ENCODE assay signal across 2 cellular contexts in genomic region chr11:70383664-70384395, GRCh38.
A peak's percentile ranks its signal among the peaks of the same experiment; 100 is the strongest.
TF ChIP-seq lines count a peak whose summit lies in the region.

No MANE protein-coding gene starts in this region.

TF ChIP-seq in IMR-90, 13 proteins besides CTCF, POLR2A, EP300 and RAD21:
- no peak for TF ChIP-seq USF2 (IDR thresholded peaks at IDR 0.05; ENCODE audit: low read depth, low read length)
- no peak for TF ChIP-seq ELK1 (IDR thresholded peaks at IDR 0.05; ENCODE audit: borderline replicate concordance, low read depth, low read length)
- no peak for TF ChIP-seq SMC3 (IDR thresholded peaks at IDR 0.05; ENCODE audit: low read depth, low read length)
- TF ChIP-seq MAFK (IDR thresholded peaks at IDR 0.05; ENCODE audit: low read depth, low read length): no peak
- TF ChIP-seq MXI1 (IDR thresholded peaks at IDR 0.05; ENCODE audit: borderline replicate concordance, low read depth, low read length): no peak
- no peak for TF ChIP-seq MAZ (IDR thresholded peaks at IDR 0.05; ENCODE audit: borderline replicate concordance, low read depth, low read length)
- TF ChIP-seq CHD1 (IDR thresholded peaks at IDR 0.05; ENCODE audit: low read depth, low read length): no peak
- no peak for TF ChIP-seq FOS (IDR thresholded peaks at IDR 0.05; ENCODE audit: low read depth, low read length)
- TF ChIP-seq CEBPB (IDR thresholded peaks at IDR 0.05; ENCODE audit: low read depth, low read length): no peak
- TF ChIP-seq NFE2L2 (IDR thresholded peaks at IDR 0.05; ENCODE audit: low read depth, low read length): no peak
- no peak for TF ChIP-seq BHLHE40 (IDR thresholded peaks at IDR 0.05; ENCODE audit: low read depth, low read length)
- no peak for TF ChIP-seq RFX5 (IDR thresholded peaks at IDR 0.05; ENCODE audit: low read depth, low read length)
- no peak for TF ChIP-seq RCOR1 (IDR thresholded peaks at IDR 0.05; ENCODE audit: insufficient replicate concordance, low read length)

TF ChIP-seq in HepG2, 621 proteins besides CTCF, POLR2A, EP300 and RAD21:
- no peak for TF ChIP-seq ZIK1 (CRISPR knock-in tag; IDR thresholded peaks at IDR 0.05; ENCODE audit: borderline replicate concordance, low read depth)
- TF ChIP-seq ZNF317 (CRISPR knock-in tag; IDR thresholded peaks at IDR 0.05): no peak
- no peak for TF ChIP-seq TBX2 (CRISPR knock-in tag; IDR thresholded peaks at IDR 0.05; ENCODE audit: borderline replicate concordance)
- no peak for TF ChIP-seq HOXA9 (CRISPR knock-in tag; IDR thresholded peaks at IDR 0.05; ENCODE audit: borderline replicate concordance)
- TF ChIP-seq RBM22 (optimal IDR thresholded peaks at IDR 0.05; ENCODE audit: low read length): peak; percentile 52
- TF ChIP-seq USF2 (IDR thresholded peaks at IDR 0.05; ENCODE audit: low read depth, low read length): no peak
- TF ChIP-seq USF2 (CRISPR knock-in tag; IDR thresholded peaks at IDR 0.05; ENCODE audit: borderline replicate concordance): no peak
- TF ChIP-seq ZFAT (CRISPR knock-in tag; conservative IDR thresholded peaks at IDR 0.05): no peak
TF ChIP-seq in HepG2: peak in this region for 1.
